In the genomic region with DNA sequence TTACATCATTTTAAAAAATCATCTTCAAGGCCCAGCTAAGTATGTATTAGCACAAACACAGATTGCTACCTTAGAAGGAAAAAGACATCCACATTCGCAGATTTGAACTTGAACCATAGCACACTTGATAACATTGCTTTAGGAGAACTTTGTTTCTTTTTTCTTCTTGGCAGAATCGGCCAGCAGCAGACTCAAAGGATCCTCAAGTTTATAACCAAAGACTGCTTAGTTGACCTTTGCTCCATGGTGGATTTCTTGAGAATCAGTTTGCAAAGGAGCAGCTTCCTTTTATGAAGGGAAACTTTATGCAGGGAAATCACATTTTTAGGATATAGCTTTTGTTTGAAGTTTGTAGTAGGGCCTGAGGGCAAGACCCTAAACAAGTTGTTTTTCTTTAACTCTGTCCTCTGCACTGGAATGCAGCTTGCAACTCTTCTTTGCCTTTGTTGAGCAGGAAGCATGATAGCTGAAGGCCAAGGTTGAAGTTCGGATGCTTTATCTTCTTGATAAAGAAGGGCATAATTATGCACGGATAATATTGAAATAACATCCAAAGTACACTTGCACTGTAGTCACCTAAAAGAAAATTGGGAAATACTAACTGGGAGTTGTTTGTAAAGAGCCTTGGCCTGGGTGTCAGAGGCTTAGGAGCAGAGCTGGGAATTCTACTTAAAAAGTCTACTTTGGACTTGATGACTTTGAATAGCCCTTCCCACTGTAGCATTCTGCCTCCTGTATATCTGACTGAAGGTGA, we compare ENCODE assay signal across 1 cellular context.
A peak's percentile ranks its signal among the peaks of the same experiment; 100 is the strongest.
TF ChIP-seq lines count a peak whose summit lies in the region.

No MANE protein-coding gene starts in this region.

TF ChIP-seq in HepG2, 621 proteins besides CTCF, POLR2A, EP300 and RAD21 (continued from another document):
- TF ChIP-seq, protein P1, sequence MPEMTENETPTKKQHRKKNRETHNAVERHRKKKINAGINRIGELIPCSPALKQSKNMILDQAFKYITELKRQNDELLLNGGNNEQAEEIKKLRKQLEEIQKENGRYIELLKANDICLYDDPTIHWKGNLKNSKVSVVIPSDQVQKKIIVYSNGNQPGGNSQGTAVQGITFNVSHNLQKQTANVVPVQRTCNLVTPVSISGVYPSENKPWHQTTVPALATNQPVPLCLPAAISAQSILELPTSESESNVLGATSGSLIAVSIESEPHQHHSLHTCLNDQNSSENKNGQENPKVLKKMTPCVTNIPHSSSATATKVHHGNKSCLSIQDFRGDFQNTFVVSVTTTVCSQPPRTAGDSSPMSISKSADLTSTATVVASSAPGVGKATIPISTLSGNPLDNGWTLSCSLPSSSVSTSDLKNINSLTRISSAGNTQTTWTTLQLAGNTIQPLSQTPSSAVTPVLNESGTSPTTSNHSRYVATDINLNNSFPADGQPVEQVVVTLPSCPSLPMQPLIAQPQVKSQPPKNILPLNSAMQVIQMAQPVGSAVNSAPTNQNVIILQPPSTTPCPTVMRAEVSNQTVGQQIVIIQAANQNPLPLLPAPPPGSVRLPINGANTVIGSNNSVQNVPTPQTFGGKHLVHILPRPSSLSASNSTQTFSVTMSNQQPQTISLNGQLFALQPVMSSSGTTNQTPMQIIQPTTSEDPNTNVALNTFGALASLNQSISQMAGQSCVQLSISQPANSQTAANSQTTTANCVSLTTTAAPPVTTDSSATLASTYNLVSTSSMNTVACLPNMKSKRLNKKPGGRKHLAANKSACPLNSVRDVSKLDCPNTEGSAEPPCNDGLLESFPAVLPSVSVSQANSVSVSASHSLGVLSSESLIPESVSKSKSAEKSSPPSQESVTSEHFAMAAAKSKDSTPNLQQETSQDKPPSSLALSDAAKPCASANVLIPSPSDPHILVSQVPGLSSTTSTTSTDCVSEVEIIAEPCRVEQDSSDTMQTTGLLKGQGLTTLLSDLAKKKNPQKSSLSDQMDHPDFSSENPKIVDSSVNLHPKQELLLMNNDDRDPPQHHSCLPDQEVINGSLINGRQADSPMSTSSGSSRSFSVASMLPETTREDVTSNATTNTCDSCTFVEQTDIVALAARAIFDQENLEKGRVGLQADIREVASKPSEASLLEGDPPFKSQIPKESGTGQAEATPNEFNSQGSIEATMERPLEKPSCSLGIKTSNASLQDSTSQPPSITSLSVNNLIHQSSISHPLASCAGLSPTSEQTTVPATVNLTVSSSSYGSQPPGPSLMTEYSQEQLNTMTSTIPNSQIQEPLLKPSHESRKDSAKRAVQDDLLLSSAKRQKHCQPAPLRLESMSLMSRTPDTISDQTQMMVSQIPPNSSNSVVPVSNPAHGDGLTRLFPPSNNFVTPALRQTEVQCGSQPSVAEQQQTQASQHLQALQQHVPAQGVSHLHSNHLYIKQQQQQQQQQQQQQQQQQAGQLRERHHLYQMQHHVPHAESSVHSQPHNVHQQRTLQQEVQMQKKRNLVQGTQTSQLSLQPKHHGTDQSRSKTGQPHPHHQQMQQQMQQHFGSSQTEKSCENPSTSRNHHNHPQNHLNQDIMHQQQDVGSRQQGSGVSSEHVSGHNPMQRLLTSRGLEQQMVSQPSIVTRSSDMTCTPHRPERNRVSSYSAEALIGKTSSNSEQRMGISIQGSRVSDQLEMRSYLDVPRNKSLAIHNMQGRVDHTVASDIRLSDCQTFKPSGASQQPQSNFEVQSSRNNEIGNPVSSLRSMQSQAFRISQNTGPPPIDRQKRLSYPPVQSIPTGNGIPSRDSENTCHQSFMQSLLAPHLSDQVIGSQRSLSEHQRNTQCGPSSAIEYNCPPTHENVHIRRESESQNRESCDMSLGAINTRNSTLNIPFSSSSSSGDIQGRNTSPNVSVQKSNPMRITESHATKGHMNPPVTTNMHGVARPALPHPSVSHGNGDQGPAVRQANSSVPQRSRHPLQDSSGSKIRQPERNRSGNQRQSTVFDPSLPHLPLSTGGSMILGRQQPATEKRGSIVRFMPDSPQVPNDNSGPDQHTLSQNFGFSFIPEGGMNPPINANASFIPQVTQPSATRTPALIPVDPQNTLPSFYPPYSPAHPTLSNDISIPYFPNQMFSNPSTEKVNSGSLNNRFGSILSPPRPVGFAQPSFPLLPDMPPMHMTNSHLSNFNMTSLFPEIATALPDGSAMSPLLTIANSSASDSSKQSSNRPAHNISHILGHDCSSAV (CRISPR knock-in tag; IDR thresholded peaks at IDR 0.05; ENCODE audit: borderline replicate concordance) = no peak
- TF ChIP-seq HNF4G (IDR thresholded peaks at IDR 0.05; ENCODE audit: borderline replicate concordance, low read depth, low read length) (peak; percentile 69), HNF4G (CRISPR knock-in tag; IDR thresholded peaks at IDR 0.05; ENCODE audit: borderline replicate concordance, low read depth) (no peak), PPARG (CRISPR knock-in tag; conservative IDR thresholded peaks at IDR 0.05) (peak; percentile 40; the same call in 1 of the 2 replicates), ZUFSP (CRISPR knock-in tag; IDR thresholded peaks at IDR 0.05; ENCODE audit: borderline replicate concordance) (no peak), NCOA2 (CRISPR knock-in tag; IDR thresholded peaks at IDR 0.05) (peak; percentile 80), SOX13 (IDR thresholded peaks at IDR 0.05) (no peak), SOX13 (CRISPR knock-in tag; conservative IDR thresholded peaks at IDR 0.05 in 1 of 2, IDR thresholded peaks at IDR 0.05 in 1 of 2) (peak in 1 of 2 experiments; percentile 69; a peak in 2 of 4 replicates), ZNF318 (CRISPR knock-in tag; IDR thresholded peaks at IDR 0.05) (no peak), HNF4A (CRISPR knock-in tag; IDR thresholded peaks at IDR 0.05) (peak; percentile 79)
